ENCODE assay signal across 9 cellular contexts in genomic region chr2:36530178-36530982, GRCh38.
DNase-seq lines count a peak whose midpoint lies in the region; ATAC-seq and TF ChIP-seq lines count a peak whose summit lies in the region.
"Had no signal": no experiment of that assay in that cellular context is flagged by ENCODE, and none has a peak within 500 bp of the region (broad histone marks: within the 10 kb centered on the region; RNA-seq: fewer than 3 reads in every experiment).

No MANE protein-coding gene starts in this region.

- peak overlapping the region; percentile 57 for H3K27ac ChIP-seq in SJSA1
- H3K27ac ChIP-seq in osteoblast (ENCODE audit: low read depth, low read length) = peak overlapping the region; percentile 90
- H3K27ac ChIP-seq in adrenal gland = no peak overlapping the region
- H3K27ac ChIP-seq: VCaP had no signal

- intact Hi-C loops in adrenal gland (cut with DNase I) = no loop called here

- TF ChIP-seq POLR2A in adrenal gland (IDR thresholded peaks at IDR 0.05) = no peak

- WGBS in adrenal gland, 4 donors = 87 to 92% (median 90%) methylated on average over 9 of the region's 9 CpGs

- peaks cover 31% of the 10 kb centered on the region for H3K4me1 ChIP-seq in SJSA1 (replicated peaks)
- H3K4me1 ChIP-seq in osteoblast (ENCODE audit: insufficient read depth, low read length) = peaks cover 40% of the 10 kb centered on the region
- H3K4me1 ChIP-seq in adrenal gland (replicated peaks in 1 of 2) = no peaks in the 10 kb centered on the region

- peaks cover 22% of the 10 kb centered on the region for H3K79me2 ChIP-seq in osteoblast (ENCODE audit: insufficient read depth, low read length)

- no peak overlapping the region for H3K4me3 ChIP-seq in SJSA1
- H3K4me3 ChIP-seq in osteoblast (ENCODE audit: insufficient read depth, low read length) = no peak overlapping the region
- no peak overlapping the region for H3K4me3 ChIP-seq in adrenal gland

- H3K27me3 ChIP-seq in SJSA1 (replicated peaks) (no peaks in the 10 kb centered on the region), osteoblast (ENCODE audit: insufficient read depth, low read length) (no peaks in the 10 kb centered on the region), adrenal gland (no peaks in the 10 kb centered on the region)

- ATAC-seq in GM18868 (IDR thresholded peaks at IDR 0.05; ENCODE audit: unreplicated experiment) (peak; percentile 83), HG02840 (IDR thresholded peaks at IDR 0.05; ENCODE audit: low FRiP score, unreplicated experiment) (peak; percentile 47)

- H3K36me3 ChIP-seq in SJSA1 = peaks cover 65% of the 10 kb centered on the region
- H3K36me3 ChIP-seq in osteoblast (ENCODE audit: insufficient read depth, low read length) = peaks cover 72% of the 10 kb centered on the region
- H3K36me3 ChIP-seq in adrenal gland (replicated peaks in 1 of 2) = no peaks in the 10 kb centered on the region

- H3K4me2 ChIP-seq in osteoblast (ENCODE audit: insufficient read depth, low read length) = peak overlapping the region; percentile 40

- H3K9me3 ChIP-seq in SJSA1 (replicated peaks) (no peaks in the 10 kb centered on the region), osteoblast (ENCODE audit: low read depth, low read length) (no peaks in the 10 kb centered on the region), adrenal gland (replicated peaks in 1 of 3) (no peaks in the 10 kb centered on the region)

- peak in 1 of 2 experiments; percentile 71 for DNase-seq in SJSA1 (ENCODE audit: low read depth in 1 of 2, low spot score in 2 of 2)
- peak; percentile 56 for DNase-seq in osteoblast (ENCODE audit: insufficient read length, low spot score, missing footprints)
- DNase-seq in activated naive CD4-positive, alpha-beta T cell (lab: John Stamatoyannopoulos, UW) = no peak
- no peak for DNase-seq in adrenal gland
- DNase-seq in stimulated activated CD4-positive, alpha-beta T cell treated with anti-CD3 and anti-CD28 coated beads, Interleukin-4, amount 100 ng/mL, for 1 hour = no peak
- no peak for DNase-seq in GDM1 (lab: John Stamatoyannopoulos, UW)

- no peak for TF ChIP-seq CTCF in osteoblast (IDR thresholded peaks at IDR 0.05; ENCODE audit: extremely low read depth, low read depth, low read length)
- TF ChIP-seq CTCF in adrenal gland (IDR thresholded peaks at IDR 0.05) = no peak

- no peaks in the 10 kb centered on the region for H4K20me1 ChIP-seq in osteoblast (ENCODE audit: insufficient read depth, low read length)

- H2AFZ ChIP-seq in osteoblast (ENCODE audit: low read length) = no peak overlapping the region

Comparison
In these comparisons a context has a peak if more than half of its experiments do, and no peak if none do; other contexts are left out.
1. H3K27ac ChIP-seq: peak in SJSA1 (single experiment) and osteoblast (single experiment); none in adrenal gland (0 of 5).